ENCODE assay signal across 9 cellular contexts in the genomic region with DNA sequence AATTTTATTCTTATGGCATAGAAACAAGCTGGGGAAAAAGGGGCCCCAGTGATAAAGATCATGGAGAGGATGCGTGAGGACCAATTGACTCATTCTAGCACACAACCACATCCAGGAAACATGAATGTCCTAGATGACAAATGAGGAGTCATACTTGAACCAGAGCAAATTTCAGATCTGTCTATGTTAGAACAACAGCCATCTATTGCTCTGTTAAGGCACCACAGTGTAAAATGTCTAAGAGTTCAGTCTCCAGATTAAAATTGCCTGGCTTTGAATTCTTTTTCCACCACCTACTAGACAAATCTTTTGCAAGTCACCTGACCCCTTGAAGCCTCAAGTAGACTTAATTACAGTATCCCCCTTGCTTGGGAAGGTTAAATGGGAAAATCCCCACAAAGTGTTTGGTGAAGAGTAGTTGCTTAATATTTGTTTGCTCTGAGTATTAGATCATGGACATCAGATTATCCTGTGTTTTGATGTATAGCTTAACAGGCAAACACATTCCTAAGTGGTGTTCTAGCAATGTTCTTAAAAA.
DNase-seq lines count a peak whose midpoint lies in the region; ATAC-seq and TF ChIP-seq lines count a peak whose summit lies in the region.
"Had no signal": no experiment of that assay in that cellular context is flagged by ENCODE, and none has a peak within 500 bp of the region (broad histone marks: within the 10 kb centered on the region; RNA-seq: fewer than 3 reads in every experiment).

No MANE protein-coding gene starts in this region.

- H3K4me3 ChIP-seq in ascending aorta = no peak overlapping the region

- DNase-seq in SW 1271 (lab: John Stamatoyannopoulos, UW) = peak; percentile 87 to 91
- peak; percentile 37 for DNase-seq in fibroblast of the conjunctiva (ENCODE audit: low read depth)
- DNase-seq in SHP77 (lab: John Stamatoyannopoulos, UW) = no peak
- no peak for DNase-seq in ascending aorta (ENCODE audit: low spot score in 2 of 2)
- DNase-seq in head of caudate nucleus = no peak
- DNase-seq in cardiac septum (ENCODE audit: low spot score) = no peak
- DNase-seq: naive B cell had no signal

- peak; percentile 75 for ATAC-seq in GM18508 (IDR thresholded peaks at IDR 0.05; ENCODE audit: insufficient read depth, unreplicated experiment)
- ATAC-seq in HG02870 (IDR thresholded peaks at IDR 0.05; ENCODE audit: unreplicated experiment) = peak; percentile 99

- H3K36me3 ChIP-seq in ascending aorta = no peaks in the 10 kb centered on the region

- H3K27ac ChIP-seq in ascending aorta = no peak overlapping the region

- H3K9me3 ChIP-seq in ascending aorta = no peaks in the 10 kb centered on the region

- H3K27me3 ChIP-seq in ascending aorta = no peaks in the 10 kb centered on the region

- TF ChIP-seq CTCF in ascending aorta (IDR thresholded peaks at IDR 0.05) = no peak

- intact Hi-C loops in ascending aorta (cut with DNase I) = no loop called here
- intact Hi-C loops in head of caudate nucleus (cut with DNase I) = no loop called here
- intact Hi-C loops in cardiac septum (cut with DNase I) = loop anchor here (5.0 kb wide), 2 partner anchors 60 to 260 kb away; partner anchors contain the start of gene TGFBR2

- H3K4me1 ChIP-seq in ascending aorta = peaks cover 3 to 31% of the 10 kb centered on the region in 2 donors

Comparison
In these comparisons a context has a peak if more than half of its experiments do, and no peak if none do; other contexts are left out.
1. DNase-seq: peak in SW 1271 (2 of 2) and fibroblast of the conjunctiva (single experiment); none in SHP77 (0 of 2), ascending aorta (0 of 2), head of caudate nucleus (0 of 42) and cardiac septum (single experiment).